2 cellular contexts compared by ENCODE assay signal in the genomic region with DNA sequence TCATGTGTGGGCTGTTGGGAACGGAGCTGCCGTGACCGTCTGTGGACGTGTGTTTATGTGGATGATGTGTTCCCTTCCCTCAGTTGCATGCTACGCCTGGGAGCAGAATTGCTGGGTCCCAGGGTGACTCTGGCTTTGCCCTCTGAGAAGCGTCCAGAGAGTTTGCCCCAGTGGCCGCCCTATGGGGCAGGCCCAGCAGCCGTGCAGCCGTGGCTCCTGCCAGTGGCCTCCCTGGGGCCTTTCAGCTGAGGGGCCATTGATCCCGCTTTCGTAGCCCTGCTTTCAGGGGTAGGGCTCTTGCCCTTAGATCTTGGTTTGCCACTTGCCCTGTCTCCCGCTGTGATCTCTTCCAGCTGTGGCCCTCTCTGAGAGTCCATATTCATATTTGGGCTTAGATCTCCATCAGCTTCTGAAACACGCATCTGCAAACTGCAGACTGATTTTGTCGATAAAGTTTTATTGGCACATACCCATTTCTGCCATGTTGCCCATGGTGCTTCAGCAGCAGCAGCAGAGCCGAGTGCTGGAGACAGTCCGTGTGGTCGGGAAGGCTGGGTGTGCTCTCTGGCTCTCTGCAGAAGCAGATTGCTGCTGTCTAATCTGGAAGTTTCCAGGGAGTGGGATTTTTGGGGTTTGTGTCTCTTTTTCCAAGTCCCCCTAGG.
A peak's percentile ranks its signal among the peaks of the same experiment; 100 is the strongest.
TF ChIP-seq lines count a peak whose summit lies in the region.

No MANE protein-coding gene starts in this region.

TF ChIP-seq in GM12878, 131 proteins besides CTCF, POLR2A, EP300 and RAD21:
- TF ChIP-seq, protein P1, sequence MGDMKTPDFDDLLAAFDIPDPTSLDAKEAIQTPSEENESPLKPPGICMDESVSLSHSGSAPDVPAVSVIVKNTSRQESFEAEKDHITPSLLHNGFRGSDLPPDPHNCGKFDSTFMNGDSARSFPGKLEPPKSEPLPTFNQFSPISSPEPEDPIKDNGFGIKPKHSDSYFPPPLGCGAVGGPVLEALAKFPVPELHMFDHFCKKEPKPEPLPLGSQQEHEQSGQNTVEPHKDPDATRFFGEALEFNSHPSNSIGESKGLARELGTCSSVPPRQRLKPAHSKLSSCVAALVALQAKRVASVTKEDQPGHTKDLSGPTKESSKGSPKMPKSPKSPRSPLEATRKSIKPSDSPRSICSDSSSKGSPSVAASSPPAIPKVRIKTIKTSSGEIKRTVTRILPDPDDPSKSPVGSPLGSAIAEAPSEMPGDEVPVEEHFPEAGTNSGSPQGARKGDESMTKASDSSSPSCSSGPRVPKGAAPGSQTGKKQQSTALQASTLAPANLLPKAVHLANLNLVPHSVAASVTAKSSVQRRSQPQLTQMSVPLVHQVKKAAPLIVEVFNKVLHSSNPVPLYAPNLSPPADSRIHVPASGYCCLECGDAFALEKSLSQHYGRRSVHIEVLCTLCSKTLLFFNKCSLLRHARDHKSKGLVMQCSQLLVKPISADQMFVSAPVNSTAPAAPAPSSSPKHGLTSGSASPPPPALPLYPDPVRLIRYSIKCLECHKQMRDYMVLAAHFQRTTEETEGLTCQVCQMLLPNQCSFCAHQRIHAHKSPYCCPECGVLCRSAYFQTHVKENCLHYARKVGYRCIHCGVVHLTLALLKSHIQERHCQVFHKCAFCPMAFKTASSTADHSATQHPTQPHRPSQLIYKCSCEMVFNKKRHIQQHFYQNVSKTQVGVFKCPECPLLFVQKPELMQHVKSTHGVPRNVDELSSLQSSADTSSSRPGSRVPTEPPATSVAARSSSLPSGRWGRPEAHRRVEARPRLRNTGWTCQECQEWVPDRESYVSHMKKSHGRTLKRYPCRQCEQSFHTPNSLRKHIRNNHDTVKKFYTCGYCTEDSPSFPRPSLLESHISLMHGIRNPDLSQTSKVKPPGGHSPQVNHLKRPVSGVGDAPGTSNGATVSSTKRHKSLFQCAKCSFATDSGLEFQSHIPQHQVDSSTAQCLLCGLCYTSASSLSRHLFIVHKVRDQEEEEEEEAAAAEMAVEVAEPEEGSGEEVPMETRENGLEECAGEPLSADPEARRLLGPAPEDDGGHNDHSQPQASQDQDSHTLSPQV (IDR thresholded peaks at IDR 0.05), result no peak
- TF ChIP-seq, protein P2, sequence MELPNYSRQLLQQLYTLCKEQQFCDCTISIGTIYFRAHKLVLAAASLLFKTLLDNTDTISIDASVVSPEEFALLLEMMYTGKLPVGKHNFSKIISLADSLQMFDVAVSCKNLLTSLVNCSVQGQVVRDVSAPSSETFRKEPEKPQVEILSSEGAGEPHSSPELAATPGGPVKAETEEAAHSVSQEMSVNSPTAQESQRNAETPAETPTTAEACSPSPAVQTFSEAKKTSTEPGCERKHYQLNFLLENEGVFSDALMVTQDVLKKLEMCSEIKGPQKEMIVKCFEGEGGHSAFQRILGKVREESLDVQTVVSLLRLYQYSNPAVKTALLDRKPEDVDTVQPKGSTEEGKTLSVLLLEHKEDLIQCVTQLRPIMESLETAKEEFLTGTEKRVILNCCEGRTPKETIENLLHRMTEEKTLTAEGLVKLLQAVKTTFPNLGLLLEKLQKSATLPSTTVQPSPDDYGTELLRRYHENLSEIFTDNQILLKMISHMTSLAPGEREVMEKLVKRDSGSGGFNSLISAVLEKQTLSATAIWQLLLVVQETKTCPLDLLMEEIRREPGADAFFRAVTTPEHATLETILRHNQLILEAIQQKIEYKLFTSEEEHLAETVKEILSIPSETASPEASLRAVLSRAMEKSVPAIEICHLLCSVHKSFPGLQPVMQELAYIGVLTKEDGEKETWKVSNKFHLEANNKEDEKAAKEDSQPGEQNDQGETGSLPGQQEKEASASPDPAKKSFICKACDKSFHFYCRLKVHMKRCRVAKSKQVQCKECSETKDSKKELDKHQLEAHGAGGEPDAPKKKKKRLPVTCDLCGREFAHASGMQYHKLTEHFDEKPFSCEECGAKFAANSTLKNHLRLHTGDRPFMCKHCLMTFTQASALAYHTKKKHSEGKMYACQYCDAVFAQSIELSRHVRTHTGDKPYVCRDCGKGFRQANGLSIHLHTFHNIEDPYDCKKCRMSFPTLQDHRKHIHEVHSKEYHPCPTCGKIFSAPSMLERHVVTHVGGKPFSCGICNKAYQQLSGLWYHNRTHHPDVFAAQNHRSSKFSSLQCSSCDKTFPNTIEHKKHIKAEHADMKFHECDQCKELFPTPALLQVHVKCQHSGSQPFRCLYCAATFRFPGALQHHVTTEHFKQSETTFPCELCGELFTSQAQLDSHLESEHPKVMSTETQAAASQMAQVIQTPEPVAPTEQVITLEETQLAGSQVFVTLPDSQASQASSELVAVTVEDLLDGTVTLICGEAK (IDR thresholded peaks at IDR 0.05; ENCODE audit: borderline replicate concordance), result peak; percentile 82
TF ChIP-seq in GM12878: peak in this region for 1.

TF ChIP-seq in HepG2, 621 proteins besides CTCF, POLR2A, EP300 and RAD21:
- TF ChIP-seq, protein P2 (IDR thresholded peaks at IDR 0.05), result peak; percentile 78
- TF ChIP-seq, protein P2 (CRISPR knock-in tag; IDR thresholded peaks at IDR 0.05), result peak; percentile 99
- TF ChIP-seq ZNF879 (CRISPR knock-in tag; IDR thresholded peaks at IDR 0.05), result no peak
